Comparison of ENCODE assay signal across 8 cellular contexts in genomic region chr11:64331569-64332371, GRCh38. TPM values are rescaled to one million over a fixed set of nuclear protein-coding genes. Genes with fewer than 3 reads are reported as not detected.
A peak's percentile ranks its signal among the peaks of the same experiment; 100 is the strongest.
DNase-seq lines count a peak whose midpoint lies in the region; ATAC-seq and TF ChIP-seq lines count a peak whose summit lies in the region.

No MANE protein-coding gene starts in this region.

- peaks cover 11% of the 10 kb centered on the region for H3F3A ChIP-seq in DOHH2 (ENCODE audit: control insufficient read depth, insufficient read depth)

- CTCF ChIA-PET in activated CD4-positive, alpha-beta T cell treated with anti-CD3 and anti-CD28 coated beads, Interleukin-2, amount 10 ng/mL, durations not matched to agents 7 days and 5 days (lab: Charles Lee), result interaction anchor here (0.5 to 4.4 kb wide), 36 partner anchors 8 to 331 kb away, joined by 3 to 54 read pairs (median 4); partner anchors contain the start of genes BAD, CCDC88B, ESRRA and FERMT3

- H3K4me3 Mint-ChIP-seq in activated CD4-positive, alpha-beta T cell treated with anti-CD3 and anti-CD28 coated beads, Interleukin-2, amount 10 ng/mL, durations not matched to agents 7 days and 5 days, result no peak overlapping the region
- H3K4me3 Mint-ChIP-seq in endodermal cell, result no peak overlapping the region
- H3K4me3 Mint-ChIP-seq in naive B cell, result peak overlapping the region in 2 of 8 donors; percentile 4 to 16

- H3K9me3 ChIP-seq in DOHH2 (ENCODE audit: control insufficient read depth, insufficient read depth, low read length) (no peaks in the 10 kb centered on the region), endodermal cell (ENCODE audit: control insufficient read depth, low read length) (no peaks in the 10 kb centered on the region), stomach (no peaks in the 10 kb centered on the region)

- peaks cover 26% of the 10 kb centered on the region for H3K4me1 Mint-ChIP-seq in activated CD4-positive, alpha-beta T cell treated with anti-CD3 and anti-CD28 coated beads, Interleukin-2, amount 10 ng/mL, durations not matched to agents 7 days and 5 days
- peaks cover 10% of the 10 kb centered on the region for H3K4me1 Mint-ChIP-seq in endodermal cell
- peaks cover 15 to 25% (median 22%) of the 10 kb centered on the region in 3 donors for H3K4me1 Mint-ChIP-seq in naive B cell

- H3K36me3 Mint-ChIP-seq in activated CD4-positive, alpha-beta T cell treated with anti-CD3 and anti-CD28 coated beads, Interleukin-2, amount 10 ng/mL, durations not matched to agents 7 days and 5 days (ENCODE audit: low read depth), result peaks cover 3% of the 10 kb centered on the region
- H3K36me3 Mint-ChIP-seq in endodermal cell (ENCODE audit: low read depth) (no peaks in the 10 kb centered on the region), naive B cell (peaks cover 0 to 4% of the 10 kb centered on the region in 2 donors)

- POLR2A ChIA-PET in activated CD4-positive, alpha-beta T cell treated with anti-CD3 and anti-CD28 coated beads, Interleukin-2, amount 10 ng/mL, durations not matched to agents 7 days and 5 days (lab: Charles Lee), result interaction anchor here (0.8 to 1.5 kb wide), 2 partner anchors 8 to 14 kb away, joined by 4 to 12 read pairs; partner anchors contain the start of genes CCDC88B, PRDX5 and TRMT112

- WGBS in endodermal cell (ENCODE audit: insufficient coverage in 1 of 2, insufficient read length in 1 of 2), 2 experiments, result 86 to 87% methylated on average over 11 to 20 of the region's 20 CpGs
- WGBS in stomach, 5 donors, result 13 to 26% (median 17%) methylated on average over 10 to 20 of the region's 20 CpGs

- H3K4me3 ChIP-seq in DOHH2 (ENCODE audit: low read length), result no peak overlapping the region
- H3K4me3 ChIP-seq in endodermal cell (ENCODE audit: low read length), result no peak overlapping the region
- H3K4me3 ChIP-seq in stomach, result peak overlapping the region in 1 of 4 donors; percentile 6

- H3K36me3 ChIP-seq in DOHH2 (ENCODE audit: control insufficient read depth, low read length), result peaks cover 6% of the 10 kb centered on the region; the same call in 1 of the 2 replicates
- H3K36me3 ChIP-seq in endodermal cell (ENCODE audit: control insufficient read depth, insufficient read depth, low read length), result no peaks in the 10 kb centered on the region
- no peaks in the 10 kb centered on the region for H3K36me3 ChIP-seq in stomach

- no peaks in the 10 kb centered on the region for H3K9me2 ChIP-seq in DOHH2 (replicated peaks; ENCODE audit: control insufficient read depth, low read length)

- TF ChIP-seq POLR2A in stomach (IDR thresholded peaks at IDR 0.05), result no peak

- TF ChIP-seq CTCF in DOHH2 (IDR thresholded peaks at IDR 0.05; ENCODE audit: low read depth, low read length, poor library complexity, severe bottlenecking) (peak; percentile 70), endodermal cell (conservative IDR thresholded peaks at IDR 0.05) (peak; percentile 77), stomach (IDR thresholded peaks at IDR 0.05) (peak in 5 of 7 experiments; percentile 6 to 58 (median 39))

- peak overlapping the region; percentile 48; the same call in 1 of the 2 replicates for H3K4me2 ChIP-seq in DOHH2 (ENCODE audit: low read length)

- ATAC-seq in naive B cell (ENCODE audit: low read depth in 2 of 2), result peak; percentile 52 to 72

- H3K27me3 Mint-ChIP-seq in activated CD4-positive, alpha-beta T cell treated with anti-CD3 and anti-CD28 coated beads, Interleukin-2, amount 10 ng/mL, durations not matched to agents 7 days and 5 days, result no peaks in the 10 kb centered on the region
- peaks cover 4% of the 10 kb centered on the region for H3K27me3 Mint-ChIP-seq in endodermal cell (ENCODE audit: insufficient read depth)
- H3K27me3 Mint-ChIP-seq in naive B cell, result no peaks in the 10 kb centered on the region

- intact Hi-C loops in stomach (cut with DNase I; ENCODE audit: low total_unique reads), result no loop called here

- no peak overlapping the region for H3K27ac ChIP-seq in DOHH2 (ENCODE audit: low read depth, low read length)
- no peak overlapping the region for H3K27ac ChIP-seq in endodermal cell (ENCODE audit: low read depth, low read length)
- H3K27ac ChIP-seq in stomach, result peak overlapping the region; percentile 66 to 79 (median 71)

- H4K20me1 ChIP-seq in DOHH2 (ENCODE audit: control insufficient read depth, insufficient read depth, low read depth, low read length), result peaks cover 3% of the 10 kb centered on the region; the same call in 1 of the 2 replicates

- H3K9ac ChIP-seq in endodermal cell (ENCODE audit: extremely low read depth, low read length, poor library complexity, severe bottlenecking), result no peak overlapping the region

- DNase-seq in HCEC 1CT (peak; percentile 89), NCI-H345 treated with DMSO at 0.1 percent for 48 hours (lab: John Stamatoyannopoulos, UW; ENCODE audit: unreplicated experiment) (peak; percentile 15), endodermal cell (peak; percentile 88), naive B cell (peak; percentile 35), stomach (peak; percentile 92), NCI-H146 treated with DMSO at 0.1 percent for 48 hours (lab: John Stamatoyannopoulos, UW; ENCODE audit: unreplicated experiment) (no peak)
- peak; percentile 76 for DNase-seq in activated CD4-positive, alpha-beta T cell treated with anti-CD3 and anti-CD28 coated beads, Interleukin-2, amount 10 ng/mL, durations not matched to agents 7 days and 5 days

- H3K9me3 Mint-ChIP-seq in activated CD4-positive, alpha-beta T cell treated with anti-CD3 and anti-CD28 coated beads, Interleukin-2, amount 10 ng/mL, durations not matched to agents 7 days and 5 days, result no peaks in the 10 kb centered on the region
- H3K9me3 Mint-ChIP-seq in endodermal cell (no peaks in the 10 kb centered on the region), naive B cell (no peaks in the 10 kb centered on the region)

- peak overlapping the region; percentile 78 for H3K27ac Mint-ChIP-seq in activated CD4-positive, alpha-beta T cell treated with anti-CD3 and anti-CD28 coated beads, Interleukin-2, amount 10 ng/mL, durations not matched to agents 7 days and 5 days
- H3K27ac Mint-ChIP-seq in endodermal cell (peak overlapping the region; percentile 42), naive B cell (peak overlapping the region in 3 of 6 donors; percentile 8 to 63 (median 63))

- TF ChIP-seq EP300 in stomach (IDR thresholded peaks at IDR 0.05), result no peak

- H3K4me1 ChIP-seq in DOHH2 (ENCODE audit: control insufficient read depth, low read length) (peaks cover 35% of the 10 kb centered on the region), endodermal cell (ENCODE audit: control insufficient read depth, insufficient read depth, low read length) (no peaks in the 10 kb centered on the region), stomach (peaks cover 9 to 45% (median 35%) of the 10 kb centered on the region in 4 donors)

- H3K79me2 ChIP-seq in DOHH2 (ENCODE audit: control insufficient read depth, low read length), result no peaks in the 10 kb centered on the region

- no peaks in the 10 kb centered on the region for H3K27me3 ChIP-seq in DOHH2 (ENCODE audit: control insufficient read depth, low read length)
- no peaks in the 10 kb centered on the region for H3K27me3 ChIP-seq in endodermal cell (ENCODE audit: control insufficient read depth, insufficient read depth, low read length, poor library complexity, severe bottlenecking)
- no peaks in the 10 kb centered on the region for H3K27me3 ChIP-seq in stomach

RNA-seq across cellular contexts. Expression of gene CCDC88B, which starts 8.2 kb away (rescaled TPM):
- 100 to 1,000 TPM; 103 to 127 TPM for total RNA-seq in activated CD4-positive, alpha-beta T cell treated with anti-CD3 and anti-CD28 coated beads, Interleukin-2, amount 10 ng/mL, durations not matched to agents 7 days and 5 days
- 10 to 100 TPM; 14.2 to 15.2 TPM for total RNA-seq in endodermal cell
- 5.3 TPM for polyA plus RNA-seq in endodermal cell (2013, experiment 1 of 2)
- polyA plus RNA-seq in endodermal cell (2013, experiment 2 of 2), result 4.5 TPM
- 10 to 100 TPM in 5 of 6 donors, 1 to 10 TPM in 1; 9.3 to 73.0 (median 19.4) TPM for polyA plus RNA-seq in naive B cell (ENCODE audit: low read depth in 6 of 6)
- 100 to 1,000 TPM in 1 of 5 donors, 10 to 100 TPM in 1, 1 to 10 TPM in 3; 1.8 to 137 (median 7.6) TPM for total RNA-seq in stomach
- polyA plus RNA-seq in stomach, result 10 to 100 TPM; 37.4 to 57.7 (median 38.8) TPM

RNA-seq across cellular contexts. Expression of gene PRDX5, which starts 13.8 kb away (rescaled TPM):
- total RNA-seq in activated CD4-positive, alpha-beta T cell treated with anti-CD3 and anti-CD28 coated beads, Interleukin-2, amount 10 ng/mL, durations not matched to agents 7 days and 5 days, result 100 to 1,000 TPM in 1 of 2 experiments, 10 to 100 TPM in 1; 97.4 to 106 TPM
- total RNA-seq in endodermal cell (100 to 1,000 TPM; 235 to 289 TPM), stomach (100 to 1,000 TPM in 3 of 5 donors, 10 to 100 TPM in 1, 1 to 10 TPM in 1; 9.3 to 254 (median 125) TPM)
- polyA plus RNA-seq in endodermal cell (2013, experiment 1 of 2), result 188 TPM
- 181 TPM for polyA plus RNA-seq in endodermal cell (2013, experiment 2 of 2)
- polyA plus RNA-seq in naive B cell (ENCODE audit: low read depth in 6 of 6) (100 to 1,000 TPM; 229 to 385 (median 248) TPM), stomach (100 to 1,000 TPM; 462 to 725 (median 673) TPM)

RNA-seq across cellular contexts. Expression of gene TRMT112, which starts 14.4 kb away (rescaled TPM):
- 100 to 1,000 TPM; 160 to 171 TPM for total RNA-seq in activated CD4-positive, alpha-beta T cell treated with anti-CD3 and anti-CD28 coated beads, Interleukin-2, amount 10 ng/mL, durations not matched to agents 7 days and 5 days
- total RNA-seq in endodermal cell (100 to 1,000 TPM; 265 to 352 TPM), stomach (100 to 1,000 TPM in 2 of 5 donors, 10 to 100 TPM in 3; 50.8 to 181 (median 99.9) TPM)
- 224 TPM for polyA plus RNA-seq in endodermal cell (2013, experiment 1 of 2)
- 197 TPM for polyA plus RNA-seq in endodermal cell (2013, experiment 2 of 2)
- polyA plus RNA-seq in naive B cell (ENCODE audit: low read depth in 6 of 6) (100 to 1,000 TPM; 445 to 606 (median 521) TPM), stomach (100 to 1,000 TPM; 271 to 337 (median 328) TPM)

RNA-seq across cellular contexts. Expression of gene ESRRA, which starts 26.4 kb away (rescaled TPM):
- 10 to 100 TPM; 24.8 to 32.0 TPM for total RNA-seq in activated CD4-positive, alpha-beta T cell treated with anti-CD3 and anti-CD28 coated beads, Interleukin-2, amount 10 ng/mL, durations not matched to agents 7 days and 5 days
- total RNA-seq in endodermal cell (10 to 100 TPM; 22.8 to 34.5 TPM), stomach (100 to 1,000 TPM in 3 of 5 donors, 10 to 100 TPM in 2; 45.5 to 685 (median 142) TPM)
- 20.0 TPM for polyA plus RNA-seq in endodermal cell (2013, experiment 1 of 2)
- polyA plus RNA-seq in endodermal cell (2013, experiment 2 of 2), result 17.8 TPM
- polyA plus RNA-seq in naive B cell (ENCODE audit: low read depth in 6 of 6) (1 to 10 TPM; 3.4 to 8.5 (median 6.5) TPM), stomach (10 to 100 TPM; 63.5 to 86.6 (median 82.5) TPM)

RNA-seq across cellular contexts. Expression of gene RPS6KA4, which starts 27.2 kb away (rescaled TPM):
- total RNA-seq in activated CD4-positive, alpha-beta T cell treated with anti-CD3 and anti-CD28 coated beads, Interleukin-2, amount 10 ng/mL, durations not matched to agents 7 days and 5 days, result 10 to 100 TPM; 31.0 to 43.0 TPM
- total RNA-seq in endodermal cell (10 to 100 TPM; 13.5 to 14.5 TPM), stomach (100 to 1,000 TPM in 1 of 5 donors, 10 to 100 TPM in 4; 15.4 to 103 (median 81.1) TPM)
- polyA plus RNA-seq in endodermal cell (2013, experiment 1 of 2), result 10.2 TPM
- 9.9 TPM for polyA plus RNA-seq in endodermal cell (2013, experiment 2 of 2)
- polyA plus RNA-seq in naive B cell (ENCODE audit: low read depth in 6 of 6) (1 to 10 TPM; 1.1 to 8.3 (median 4.8) TPM), stomach (10 to 100 TPM; 18.5 to 22.8 (median 20.2) TPM)

Comparison
In these comparisons a context has a peak if more than half of its experiments do, and no peak if none do; other contexts are left out.
1. H3K27ac ChIP-seq: peak in stomach (5 of 5); none in DOHH2 (single experiment) and endodermal cell (single experiment).
2. Peak in every context shown above with its lines, with median percentiles within 50 percentile points of each other: CTCF ChIP-seq.